In the genomic region with DNA sequence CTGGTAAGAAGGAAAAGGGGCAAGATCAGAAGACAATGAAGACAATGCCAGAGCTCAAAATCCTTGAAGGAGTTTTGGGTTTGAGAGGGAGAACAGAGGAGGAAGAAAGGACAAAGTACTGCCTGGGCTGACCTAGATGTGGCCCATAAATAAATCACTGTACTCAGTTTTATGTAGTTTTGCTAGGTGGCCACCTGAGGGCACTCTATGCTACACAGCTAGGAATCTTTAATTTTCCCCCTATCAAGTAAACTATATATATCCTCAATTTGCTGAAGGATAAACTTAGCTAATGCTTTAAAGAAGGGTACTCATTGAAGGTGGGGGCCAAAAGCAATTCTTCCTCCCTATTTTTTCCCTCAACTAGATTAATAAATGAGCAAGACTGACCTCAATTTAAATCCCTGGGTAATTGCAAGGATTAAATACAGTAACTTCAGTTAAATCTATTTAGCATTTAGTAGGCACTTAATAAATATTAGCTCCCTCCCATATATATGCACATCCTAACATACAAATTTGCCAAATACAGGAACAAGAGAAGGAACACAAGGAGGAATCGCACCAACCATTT, we compare ENCODE assay signal across 8 cellular contexts.
DNase-seq lines count a peak whose midpoint lies in the region; ATAC-seq and TF ChIP-seq lines count a peak whose summit lies in the region.

No MANE protein-coding gene starts in this region.

- ATAC-seq in GM21717 (IDR thresholded peaks at IDR 0.05; ENCODE audit: unreplicated experiment) (peak; percentile 55), RWPE2 (ENCODE audit: low read depth) (peak; percentile 64; the same call in 2 of the 3 replicates)

- no peaks in the 10 kb centered on the region for H3K36me3 ChIP-seq in RWPE2 (ENCODE audit: low read depth)
- H3K36me3 ChIP-seq in fibroblast of lung (ENCODE audit: control insufficient read depth, insufficient read depth, low read length) = no peaks in the 10 kb centered on the region
- no peaks in the 10 kb centered on the region for H3K36me3 ChIP-seq in CD8-positive, alpha-beta memory T cell (ENCODE audit: insufficient read depth, low read length)

- H3K4me2 ChIP-seq in fibroblast of lung (ENCODE audit: extremely low read depth, insufficient read depth, low read length) = no peak overlapping the region

- H2AFZ ChIP-seq in fibroblast of lung (ENCODE audit: low read length) = no peak overlapping the region

- TF ChIP-seq CTCF in RWPE2 (IDR thresholded peaks at IDR 0.05; ENCODE audit: poor library complexity, severe bottlenecking) = peak; percentile 58
- peak; percentile 46 to 69 for TF ChIP-seq CTCF in fibroblast of lung (conservative IDR thresholded peaks at IDR 0.05 in 1 of 2, IDR thresholded peaks at IDR 0.05 in 1 of 2; ENCODE audit: low read depth in 1 of 2, low read length in 2 of 2)
- TF ChIP-seq CTCF in neural crest cell (conservative IDR thresholded peaks at IDR 0.05) = peak; percentile 74

- CTCF ChIA-PET in CD8-positive, alpha-beta memory T cell (lab: Charles Lee) = interaction anchor here (1.1 to 1.5 kb wide), 4 partner anchors 14 to 1546 kb away, joined by 3 to 5 read pairs (median 4); no protein-coding TSS in a partner anchor

- no peaks in the 10 kb centered on the region for H3K79me2 ChIP-seq in fibroblast of lung (ENCODE audit: control insufficient read depth, insufficient read depth, low read length)

- H3K27ac Mint-ChIP-seq in neural crest cell (ENCODE audit: unreplicated experiment) = no peak overlapping the region
- H3K27ac Mint-ChIP-seq in CD8-positive, alpha-beta memory T cell = peak overlapping the region in 1 of 8 donors; percentile 1

- no peak overlapping the region for H3K9ac ChIP-seq in fibroblast of lung (ENCODE audit: insufficient read depth, low read length)

- DNase-seq in stimulated activated CD4-positive, alpha-beta T cell treated with anti-CD3 and anti-CD28 coated beads, Interleukin-12 subunit alpha, Interleukin-12 subunit beta, amount 100 ng/mL, for 4 hours = peak; percentile 1
- no peak for DNase-seq in stimulated activated CD4-positive, alpha-beta T cell treated with anti-CD3 and anti-CD28 coated beads, Interleukin-4, amount 100 ng/mL, for 4 hours
- DNase-seq in HuH-7 (ENCODE audit: low spot score) = peak; percentile 11
- no peak for DNase-seq in RWPE2 (ENCODE audit: low spot score)
- peak; percentile 20 to 38 for DNase-seq in fibroblast of lung (ENCODE audit: low read depth in 2 of 2)
- peak; percentile 25 for DNase-seq in neural crest cell (ENCODE audit: low read depth, low spot score)
- DNase-seq in CD8-positive, alpha-beta memory T cell = no peak

- peaks cover 8% of the 10 kb centered on the region for H3K4me1 Mint-ChIP-seq in neural crest cell
- peaks cover 18 to 38% (median 19%) of the 10 kb centered on the region in 3 donors for H3K4me1 Mint-ChIP-seq in CD8-positive, alpha-beta memory T cell

- no peaks in the 10 kb centered on the region for H3K9me3 Mint-ChIP-seq in neural crest cell
- peaks cover 0 to 3% (median 0%) of the 10 kb centered on the region in 5 donors for H3K9me3 Mint-ChIP-seq in CD8-positive, alpha-beta memory T cell

- H3K27me3 ChIP-seq in RWPE2 (ENCODE audit: insufficient read depth, poor library complexity, severe bottlenecking) (no peaks in the 10 kb centered on the region), fibroblast of lung (ENCODE audit: control insufficient read depth, insufficient read depth, low read length) (no peaks in the 10 kb centered on the region)
- H3K27me3 ChIP-seq in CD8-positive, alpha-beta memory T cell (ENCODE audit: insufficient read depth, low read length, poor library complexity, severe bottlenecking) = no peaks in the 10 kb centered on the region

- POLR2A ChIA-PET in CD8-positive, alpha-beta memory T cell (lab: Charles Lee) = no interaction called here

- H3K27me3 Mint-ChIP-seq in neural crest cell (ENCODE audit: low read depth) = peaks cover 8% of the 10 kb centered on the region
- no peaks in the 10 kb centered on the region for H3K27me3 Mint-ChIP-seq in CD8-positive, alpha-beta memory T cell

- H3K9me3 ChIP-seq in RWPE2 (ENCODE audit: severe bottlenecking) (no peaks in the 10 kb centered on the region), fibroblast of lung (ENCODE audit: control insufficient read depth, insufficient read depth, low read depth, low read length) (no peaks in the 10 kb centered on the region)
- H3K9me3 ChIP-seq in CD8-positive, alpha-beta memory T cell (ENCODE audit: low read length) = no peaks in the 10 kb centered on the region

- H3K4me1 ChIP-seq in RWPE2 (ENCODE audit: insufficient read depth, poor library complexity, severe bottlenecking) = no peaks in the 10 kb centered on the region
- H3K4me1 ChIP-seq in fibroblast of lung (ENCODE audit: control insufficient read depth, extremely low read depth, insufficient read depth, low read length) = no peaks in the 10 kb centered on the region
- H3K4me1 ChIP-seq in CD8-positive, alpha-beta memory T cell (ENCODE audit: insufficient read depth, low read length) = no peaks in the 10 kb centered on the region

- H3K4me3 ChIP-seq in RWPE2 (ENCODE audit: severe bottlenecking) (no peak overlapping the region), fibroblast of lung (replicated peaks in 1 of 4; ENCODE audit: control extremely low read depth in 1 of 4, insufficient read depth in 1 of 4, low read depth in 3 of 4, low read length in 4 of 4) (no peak overlapping the region)
- no peak overlapping the region for H3K4me3 ChIP-seq in CD8-positive, alpha-beta memory T cell (ENCODE audit: low read length)

- no peaks in the 10 kb centered on the region for H3K36me3 Mint-ChIP-seq in neural crest cell (ENCODE audit: low read depth)
- no peaks in the 10 kb centered on the region for H3K36me3 Mint-ChIP-seq in CD8-positive, alpha-beta memory T cell

- no peaks in the 10 kb centered on the region for H4K20me1 ChIP-seq in fibroblast of lung (ENCODE audit: control insufficient read depth, extremely low read depth, insufficient read depth, low read length)

- H3K4me3 Mint-ChIP-seq in neural crest cell = no peak overlapping the region
- peak overlapping the region in 2 of 7 donors; percentile 44 to 50 for H3K4me3 Mint-ChIP-seq in CD8-positive, alpha-beta memory T cell

- no peak overlapping the region for H3K27ac ChIP-seq in RWPE2 (ENCODE audit: poor library complexity, severe bottlenecking)
- H3K27ac ChIP-seq in fibroblast of lung (ENCODE audit: insufficient read depth, low read length) = no peak overlapping the region
- H3K27ac ChIP-seq in CD8-positive, alpha-beta memory T cell (ENCODE audit: low read depth, low read length) = no peak overlapping the region

Comparison
In these comparisons a context has a peak if more than half of its experiments do, and no peak if none do; other contexts are left out.
1. DNase-seq: peak in stimulated activated CD4-positive, alpha-beta T cell treated with anti-CD3 and anti-CD28 coated beads, Interleukin-12 subunit alpha, Interleukin-12 subunit beta, amount 100 ng/mL, for 4 hours (single experiment), HuH-7 (single experiment), fibroblast of lung (2 of 2) and neural crest cell (single experiment); none in stimulated activated CD4-positive, alpha-beta T cell treated with anti-CD3 and anti-CD28 coated beads, Interleukin-4, amount 100 ng/mL, for 4 hours (0 of 2), RWPE2 (single experiment) and CD8-positive, alpha-beta memory T cell (0 of 5).
2. Peak in every context shown above with its lines, with median percentiles within 50 percentile points of each other: CTCF ChIP-seq.